37 cellular contexts compared by ENCODE assay signal in genomic region chr5:30845194-30845593, GRCh38.
"Had no signal": no experiment of that assay in that cellular context is flagged by ENCODE, and none has a peak within 500 bp of the region (broad histone marks: within the 10 kb centered on the region; RNA-seq: fewer than 3 reads in every experiment).

No MANE protein-coding gene starts in this region.

- H3K4me1 ChIP-seq: adrenal gland, ascending aorta had no signal

- ATAC-seq: activated CD4-positive, alpha-beta T cell treated with anti-CD3 and anti-CD28 coated beads for 36 hours; activated CD4-positive, CD25-positive, alpha-beta regulatory T cell treated with anti-CD3 and anti-CD28 coated beads, Interleukin-2, amount 50 U/mL, for 24 hours; activated CD8-positive, alpha-beta T cell treated with anti-CD3 and anti-CD28 coated beads for 36 hours; activated naive CD4-positive, alpha-beta T cell treated with anti-CD3 and anti-CD28 coated beads, Interleukin-2, amount 50 U/mL, for 72 hours; activated T-cell treated with anti-CD3 and anti-CD28 coated beads, Interleukin-2, amount 50 U/mL, for 4 hours; activated T-cell treated with anti-CD3 and anti-CD28 coated beads, Interleukin-2, amount 50 U/mL, for 72 hours; activated T-helper 17 cell treated with anti-CD3 and anti-CD28 coated beads, Interleukin-2, amount 50 U/mL, for 72 hours had no signal

- H3K27me3 ChIP-seq: adrenal gland, ascending aorta, cardiac muscle cell had no signal

- DNase-seq: activated CD4-positive, alpha-beta memory T cell treated with anti-CD3 and anti-CD28 coated beads for 36 hours; activated CD4-positive, alpha-beta T cell treated with anti-CD3 and anti-CD28 coated beads for 1 hour; activated CD4-positive, alpha-beta T cell treated with anti-CD3 and anti-CD28 coated beads for 36 hours; activated CD4-positive, alpha-beta T cell treated with anti-CD3 and anti-CD28 coated beads for 48 hours; activated CD4-positive, alpha-beta T cell treated with anti-CD3 and anti-CD28 coated beads, Interleukin-2, amount 50 U/mL, for 1 hour; activated CD4-positive, alpha-beta T cell treated with anti-CD3 and anti-CD28 coated beads, Interleukin-2, amount 50 U/mL, for 4 hours; activated CD4-positive, CD25-positive, alpha-beta regulatory T cell; activated CD8-positive, alpha-beta memory T cell treated with anti-CD3 and anti-CD28 coated beads, Interleukin-2, amount 50 U/mL, for 4 hours; activated CD8-positive, alpha-beta T cell treated with anti-CD3 and anti-CD28 coated beads for 36 hours; activated effector memory CD4-positive, alpha-beta T cell treated with anti-CD3 and anti-CD28 coated beads, Interleukin-2, amount 50 U/mL, for 16 hours; activated gamma-delta T cell treated with Interleukin-2 at 50 U/mL for 16 hours; activated naive CD4-positive, alpha-beta T cell; activated naive CD4-positive, alpha-beta T cell treated with anti-CD3 and anti-CD28 coated beads for 36 hours; activated naive CD4-positive, alpha-beta T cell treated with anti-CD3 and anti-CD28 coated beads, Interleukin-2, amount 50 U/mL, for 16 hours; activated naive CD8-positive, alpha-beta T cell treated with anti-CD3 and anti-CD28 coated beads for 36 hours; activated T-cell treated with anti-CD3 and anti-CD28 coated beads for 4 hours; activated T-cell treated with anti-CD3 and anti-CD28 coated beads, Interleukin-2, amount 50 U/mL, for 1 hour; activated T-cell treated with anti-CD3 and anti-CD28 coated beads, Interleukin-2, amount 50 U/mL, for 4 hours; activated T-cell treated with anti-CD3 and anti-CD28 coated beads, Interleukin-2, amount 50 U/mL, for 72 hours; adrenal gland; amniotic stem cell; caudate nucleus; cerebellar nuclear complex; T-helper 1 cell; T-helper 2 cell; T-helper 9 cell had no signal

- H3K4me3 ChIP-seq: adrenal gland, ascending aorta, cardiac muscle cell had no signal

- H3K9me3 Mint-ChIP-seq: brain had no signal

- H3K27ac Mint-ChIP-seq: activated CD4-positive, alpha-beta memory T cell treated with anti-CD3 and anti-CD28 coated beads for 36 hours; activated CD4-positive, alpha-beta T cell treated with anti-CD3 and anti-CD28 coated beads for 36 hours; activated CD8-positive, alpha-beta T cell treated with anti-CD3 and anti-CD28 coated beads for 36 hours; activated naive CD4-positive, alpha-beta T cell treated with anti-CD3 and anti-CD28 coated beads for 36 hours; activated naive CD4-positive, alpha-beta T cell treated with anti-CD3 and anti-CD28 coated beads, Interleukin-2, amount 50 U/mL, for 72 hours; activated naive CD8-positive, alpha-beta T cell treated with anti-CD3 and anti-CD28 coated beads for 36 hours; activated T-cell treated with anti-CD3 and anti-CD28 coated beads, Interleukin-2, amount 50 U/mL, for 72 hours; activated T-helper 1 cell treated with anti-CD3 and anti-CD28 coated beads, Interleukin-12 subunit alpha, Interleukin-12 subunit beta, Interleukin-2, Interleukin-4 antibody, amounts not matched to agents 30 ng/mL and 10 ng/mL and 1 ng/mL, durations not matched to agents 14 hours and 24 hours and 36 hours; activated T-helper 17 cell treated with anti-CD3 and anti-CD28 coated beads, Interleukin-2, amount 50 U/mL, for 72 hours; brain; T-helper 1 cell treated with Interleukin-12 subunit alpha and Interleukin-12 subunit beta and Interleukin-4 antibody, amounts not matched to agents 30 μg/mL and 1 μg/mL, for 36 hours; T-helper 2 cell treated with Interferon-gamma antibody and Interleukin-4, amounts not matched to agents 5 μg/mL and 100 μg/mL, for 36 hours had no signal

- H3K4me1 Mint-ChIP-seq: activated CD4-positive, alpha-beta T cell treated with anti-CD3 and anti-CD28 coated beads for 36 hours; activated naive CD8-positive, alpha-beta T cell treated with anti-CD3 and anti-CD28 coated beads for 36 hours; activated T-helper 17 cell treated with anti-CD3 and anti-CD28 coated beads, Interleukin-2, amount 50 U/mL, for 72 hours; central memory CD8-positive, alpha-beta T cell had no signal

- H3K4me3 Mint-ChIP-seq: activated CD4-positive, alpha-beta memory T cell treated with anti-CD3 and anti-CD28 coated beads for 36 hours; activated CD4-positive, alpha-beta T cell treated with anti-CD3 and anti-CD28 coated beads for 36 hours; activated CD8-positive, alpha-beta T cell treated with anti-CD3 and anti-CD28 coated beads for 36 hours; activated naive CD4-positive, alpha-beta T cell treated with anti-CD3 and anti-CD28 coated beads for 36 hours; activated naive CD8-positive, alpha-beta T cell treated with anti-CD3 and anti-CD28 coated beads for 36 hours; activated T-cell treated with anti-CD3 and anti-CD28 coated beads, Interleukin-2, amount 50 U/mL, for 4 hours; activated T-cell treated with anti-CD3 and anti-CD28 coated beads, Interleukin-2, amount 50 U/mL, for 72 hours; activated T-helper 1 cell treated with anti-CD3 and anti-CD28 coated beads, Interleukin-12 subunit alpha, Interleukin-12 subunit beta, Interleukin-2, Interleukin-4 antibody, amounts not matched to agents 30 ng/mL and 10 ng/mL and 1 ng/mL, durations not matched to agents 14 hours and 24 hours and 36 hours; activated T-helper 17 cell treated with anti-CD3 and anti-CD28 coated beads, Interleukin-2, amount 50 U/mL, for 72 hours; brain; central memory CD8-positive, alpha-beta T cell; T-helper 1 cell treated with Interleukin-12 subunit alpha and Interleukin-12 subunit beta and Interleukin-4 antibody, amounts not matched to agents 30 μg/mL and 1 μg/mL, for 36 hours; T-helper 2 cell treated with Interferon-gamma antibody and Interleukin-4, amounts not matched to agents 5 μg/mL and 100 μg/mL, for 36 hours had no signal

- H3K36me3 ChIP-seq: adrenal gland, ascending aorta, cardiac muscle cell had no signal

- H3K9me3 ChIP-seq: adrenal gland, ascending aorta had no signal

- H3K27ac ChIP-seq: adrenal gland, ascending aorta, cardiac muscle cell, VCaP had no signal

- H3K36me3 Mint-ChIP-seq: activated CD4-positive, alpha-beta memory T cell treated with anti-CD3 and anti-CD28 coated beads for 36 hours; activated naive CD4-positive, alpha-beta T cell treated with anti-CD3 and anti-CD28 coated beads, Interleukin-2, amount 50 U/mL, for 72 hours; activated naive CD8-positive, alpha-beta T cell treated with anti-CD3 and anti-CD28 coated beads for 36 hours; brain had no signal

- H3K27me3 Mint-ChIP-seq: activated CD4-positive, alpha-beta memory T cell treated with anti-CD3 and anti-CD28 coated beads for 36 hours; activated CD4-positive, alpha-beta T cell treated with anti-CD3 and anti-CD28 coated beads for 36 hours; activated CD8-positive, alpha-beta T cell treated with anti-CD3 and anti-CD28 coated beads for 36 hours; activated naive CD8-positive, alpha-beta T cell treated with anti-CD3 and anti-CD28 coated beads for 36 hours; activated T-helper 17 cell treated with anti-CD3 and anti-CD28 coated beads, Interleukin-2, amount 50 U/mL, for 72 hours; brain; central memory CD8-positive, alpha-beta T cell had no signal
